8 cellular contexts compared by ENCODE assay signal in genomic region chr2:74374509-74375205, GRCh38.
DNase-seq lines count a peak whose midpoint lies in the region.

No MANE protein-coding gene starts in this region.

- no peaks in the 10 kb centered on the region for H3K27me3 ChIP-seq in muscle layer of duodenum (ENCODE audit: low read depth, low read length)

- H3K27ac ChIP-seq in muscle layer of duodenum (ENCODE audit: low read length) = no peak overlapping the region

- DNase-seq in DMS53 (lab: John Stamatoyannopoulos, UW) = peak; percentile 76
- peak; percentile 82 to 94 for DNase-seq in NCI-H526 (lab: John Stamatoyannopoulos, UW)
- DNase-seq in fibroblast of gingiva (ENCODE audit: low read depth) = peak; percentile 53
- no peak for DNase-seq in activated effector memory CD4-positive, alpha-beta T cell treated with Interleukin-2 at 50 U/mL for 16 hours
- DNase-seq in stimulated activated CD4-positive, alpha-beta T cell treated with anti-CD3 and anti-CD28 coated beads, Interleukin-4, amount 100 ng/mL, for 24 hours = no peak
- DNase-seq in activated T-cell treated with anti-CD3 and anti-CD28 coated beads, Interleukin-2, amount 50 U/mL, for 48 hours = no peak
- DNase-seq in CD1c-positive myeloid dendritic cell (ENCODE audit: extremely low spot score) = no peak

- peak overlapping the region; percentile 43 to 65 for H3K4me3 ChIP-seq in muscle layer of duodenum (ENCODE audit: low read depth in 1 of 2, low read length in 2 of 2)

- peaks cover 38 to 45% of the 10 kb centered on the region in 2 donors for H3K36me3 ChIP-seq in muscle layer of duodenum (ENCODE audit: control insufficient read depth in 1 of 2, insufficient read depth in 2 of 2, low read length in 2 of 2)

- H3K4me1 ChIP-seq in muscle layer of duodenum (ENCODE audit: control insufficient read depth in 1 of 2, insufficient read depth in 2 of 2, low read length in 2 of 2) = peaks cover 8 to 45% of the 10 kb centered on the region in 2 donors

- no peaks in the 10 kb centered on the region for H3K9me3 ChIP-seq in muscle layer of duodenum (ENCODE audit: control insufficient read depth in 1 of 2, low read length in 2 of 2)

Comparison
In these comparisons a context has a peak if more than half of its experiments do, and no peak if none do; other contexts are left out.
1. DNase-seq: peak in DMS53 (single experiment), NCI-H526 (2 of 2) and fibroblast of gingiva (single experiment); none in activated effector memory CD4-positive, alpha-beta T cell treated with Interleukin-2 at 50 U/mL for 16 hours (single experiment), stimulated activated CD4-positive, alpha-beta T cell treated with anti-CD3 and anti-CD28 coated beads, Interleukin-4, amount 100 ng/mL, for 24 hours (single experiment), activated T-cell treated with anti-CD3 and anti-CD28 coated beads, Interleukin-2, amount 50 U/mL, for 48 hours (0 of 2) and CD1c-positive myeloid dendritic cell (single experiment).